ENCODE assay signal across 9 cellular contexts in the genomic region with DNA sequence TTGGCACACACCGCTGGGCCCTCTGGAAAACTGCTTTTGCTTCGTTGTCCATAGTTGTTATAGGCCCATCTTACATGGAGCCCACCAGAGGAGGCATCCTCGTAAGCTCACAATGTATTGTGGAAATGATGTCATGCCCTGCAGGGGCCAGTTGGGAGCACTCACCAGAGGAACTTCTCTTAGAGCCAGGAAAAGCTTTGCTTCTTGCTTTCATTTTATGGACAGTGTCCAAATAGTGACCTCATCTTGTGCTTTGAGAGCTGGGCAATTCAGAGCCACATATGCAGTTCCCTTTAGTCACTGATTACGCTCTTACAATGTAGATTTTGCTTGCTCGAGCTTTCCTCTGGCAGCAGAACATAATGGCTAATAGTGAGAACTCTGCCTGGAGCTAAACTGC.
DNase-seq lines count a peak whose midpoint lies in the region; ATAC-seq and TF ChIP-seq lines count a peak whose summit lies in the region.
"Had no signal": no experiment of that assay in that cellular context is flagged by ENCODE, and none has a peak within 500 bp of the region (broad histone marks: within the 10 kb centered on the region; RNA-seq: fewer than 3 reads in every experiment).

No MANE protein-coding gene starts in this region.

- peak; percentile 9 for DNase-seq in DMS153 treated with DMSO at 0.1 percent for 48 hours (lab: John Stamatoyannopoulos, UW; ENCODE audit: unreplicated experiment)
- DNase-seq in Panc1 (ENCODE audit: low read depth, low spot score), result no peak
- peak; percentile 4 to 89 for DNase-seq in fibroblast of lung (ENCODE audit: low read depth in 2 of 2)
- no peak for DNase-seq in DMS79 (lab: John Stamatoyannopoulos, UW)
- no peak for DNase-seq in NCI-H2171 treated with DMSO at 0.1 percent for 48 hours (lab: John Stamatoyannopoulos, UW)
- DNase-seq: H7 had no signal

- 0 out of 2 replicates have a peak, but pooled peaks have one; percentile 12 for ATAC-seq in Panc1
- no peak for ATAC-seq in HG03025 (IDR thresholded peaks at IDR 0.05; ENCODE audit: low FRiP score, unreplicated experiment)
- no peak for ATAC-seq in GM18505 (IDR thresholded peaks at IDR 0.05; ENCODE audit: unreplicated experiment)

- H4K20me1 ChIP-seq in fibroblast of lung (ENCODE audit: control insufficient read depth, extremely low read depth, insufficient read depth, low read length), result no peaks in the 10 kb centered on the region

- intact Hi-C loops in Panc1 (cut with micrococcal nuclease; ENCODE audit: unreplicated experiment), result no loop called here

- no peaks in the 10 kb centered on the region for H3K79me2 ChIP-seq in fibroblast of lung (ENCODE audit: control insufficient read depth, insufficient read depth, low read length)

- POLR2A ChIA-PET in Panc1 (lab: Charles Lee), result no interaction called here

- BruUV-seq in Panc1 (replicated peaks; lab: Mats Ljungman, UMichigan), result no TSS peak

- H3K9me3 ChIP-seq in Panc1 (ENCODE audit: control insufficient read depth, insufficient read depth, low read depth, low read length), result no peaks in the 10 kb centered on the region
- H3K9me3 ChIP-seq in fibroblast of lung (ENCODE audit: control insufficient read depth, insufficient read depth, low read depth, low read length), result no peaks in the 10 kb centered on the region
- H3K9me3 ChIP-seq in mucosa of rectum (ENCODE audit: control insufficient read depth in 2 of 2, low read length in 2 of 2), result no peaks in the 10 kb centered on the region

- CTCF ChIA-PET in Panc1 (lab: Charles Lee), result no interaction called here

- H3K4me1 ChIP-seq in Panc1 (ENCODE audit: control insufficient read depth, insufficient read depth, low read length), result no peaks in the 10 kb centered on the region
- H3K4me1 ChIP-seq in fibroblast of lung (ENCODE audit: control insufficient read depth, extremely low read depth, insufficient read depth, low read length), result no peaks in the 10 kb centered on the region
- H3K4me1 ChIP-seq in mucosa of rectum (ENCODE audit: control insufficient read depth in 2 of 2, insufficient read depth in 2 of 2, low read length in 2 of 2), result peaks cover 0 to 10% of the 10 kb centered on the region in 2 donors

- no peak overlapping the region for H3K4me3 ChIP-seq in Panc1 (ENCODE audit: low read depth in 2 of 2, low read length in 2 of 2)
- H3K4me3 ChIP-seq in fibroblast of lung (replicated peaks in 1 of 4; ENCODE audit: control extremely low read depth in 1 of 4, insufficient read depth in 1 of 4, low read depth in 3 of 4, low read length in 4 of 4), result no peak overlapping the region
- no peak overlapping the region for H3K4me3 ChIP-seq in mucosa of rectum (ENCODE audit: low read length in 2 of 2)

- H3K4me2 ChIP-seq in fibroblast of lung (ENCODE audit: extremely low read depth, insufficient read depth, low read length), result no peak overlapping the region

- TF ChIP-seq POLR2A in GM18505 (IDR thresholded peaks at IDR 0.05; ENCODE audit: borderline replicate concordance, extremely low read depth, insufficient read depth, insufficient read length), result no peak

- no peak overlapping the region for H2AFZ ChIP-seq in fibroblast of lung (ENCODE audit: low read length)

- H3K27ac ChIP-seq in Panc1 (ENCODE audit: low read length) (no peak overlapping the region), fibroblast of lung (ENCODE audit: insufficient read depth, low read length) (no peak overlapping the region), mucosa of rectum (ENCODE audit: low read depth in 2 of 2, low read length in 2 of 2) (peak overlapping the region; percentile 7 to 53)

- in situ Hi-C loops in Panc1 (cut with HindIII; ENCODE audit: low pct_unique_long_range_greater_than_20kb, low sequenced_read_pairs), result no loop called here

- H3K27me3 ChIP-seq in Panc1 (ENCODE audit: control insufficient read depth, insufficient read depth, low read length), result peaks cover 15% of the 10 kb centered on the region
- no peaks in the 10 kb centered on the region for H3K27me3 ChIP-seq in fibroblast of lung (ENCODE audit: control insufficient read depth, insufficient read depth, low read length)
- H3K27me3 ChIP-seq in mucosa of rectum (ENCODE audit: control insufficient read depth in 2 of 2, insufficient read depth in 2 of 2, low read length in 2 of 2), result no peaks in the 10 kb centered on the region

- H3K9ac ChIP-seq in fibroblast of lung (ENCODE audit: insufficient read depth, low read length) (no peak overlapping the region), mucosa of rectum (ENCODE audit: low read depth in 1 of 2, low read length in 2 of 2) (peak overlapping the region in 1 of 2 donors; percentile 47)

- no peaks in the 10 kb centered on the region for H3K36me3 ChIP-seq in Panc1 (ENCODE audit: control insufficient read depth, insufficient read depth, low read length)
- no peaks in the 10 kb centered on the region for H3K36me3 ChIP-seq in fibroblast of lung (ENCODE audit: control insufficient read depth, insufficient read depth, low read length)
- H3K36me3 ChIP-seq in mucosa of rectum (ENCODE audit: control insufficient read depth in 2 of 2, insufficient read depth in 2 of 2, low read length in 2 of 2), result no peaks in the 10 kb centered on the region

- no peak for TF ChIP-seq CTCF in Panc1 (IDR thresholded peaks at IDR 0.05)
- TF ChIP-seq CTCF in fibroblast of lung (conservative IDR thresholded peaks at IDR 0.05 in 1 of 2, IDR thresholded peaks at IDR 0.05 in 1 of 2; ENCODE audit: low read depth in 1 of 2, low read length in 2 of 2), result no peak

Comparison
In these comparisons a context has a peak if more than half of its experiments do, and no peak if none do; other contexts are left out.
1. DNase-seq: peak in DMS153 treated with DMSO at 0.1 percent for 48 hours (single experiment) and fibroblast of lung (2 of 2); none in Panc1 (single experiment), DMS79 (single experiment) and NCI-H2171 treated with DMSO at 0.1 percent for 48 hours (single experiment).
2. H3K27ac ChIP-seq: peak in mucosa of rectum (2 of 2); none in Panc1 (single experiment) and fibroblast of lung (single experiment).